In genomic region chr6:153001767-153002612, GRCh38 we compare ENCODE assay signal across 8 cellular contexts. TPM values are rescaled to one million over a fixed set of nuclear protein-coding genes. Genes with fewer than 3 reads are reported as not detected.
DNase-seq lines count a peak whose midpoint lies in the region; ATAC-seq, FAIRE-seq and TF ChIP-seq lines count a peak whose summit lies in the region.

No MANE protein-coding gene starts in this region.

- 3% methylated on average over 12 of the region's 31 CpGs for WGBS in SK-N-SH (ENCODE audit: low lambda C conversion rate)
- 6% methylated on average over 20 of the region's 31 CpGs; no CpG with 5 or more reads in 1 of the 2 experiments for WGBS in H1 (ENCODE audit: extremely low coverage in 1 of 2, insufficient coverage in 1 of 2, insufficient read length in 1 of 2, insufficient replicate concordance in 2 of 2, low coverage in 1 of 2, low lambda C conversion rate in 2 of 2, missing lambda C conversion rate in 1 of 2), 2 experiments

- TF ChIP-seq RAD21 in SK-N-SH (IDR thresholded peaks at IDR 0.05; ENCODE audit: low read length): no peak
- TF ChIP-seq RAD21 in H1 (IDR thresholded peaks at IDR 0.05 in 1 of 2, conservative IDR thresholded peaks at IDR 0.05 in 1 of 2; ENCODE audit: low read depth in 2 of 2, low read length in 2 of 2): no peak

- H3K36me3 ChIP-seq in SK-N-SH (replicated peaks in 1 of 2; ENCODE audit: control insufficient read depth in 1 of 2, insufficient read depth in 2 of 2, low read length in 1 of 2) (peaks cover 19 to 29% of the 10 kb centered on the region in 2 experiments), H1 (ENCODE audit: control insufficient read depth in 2 of 4, insufficient read depth in 4 of 4, low read length in 3 of 4) (peaks cover 0 to 14% (median 4%) of the 10 kb centered on the region in 4 experiments; a peak in 5 of 8 replicates), muscle layer of colon (ENCODE audit: insufficient read depth, low read length) (peaks cover 7% of the 10 kb centered on the region)

- H3K4ac ChIP-seq in H1 (replicated peaks; ENCODE audit: insufficient read length, low read depth, low read length): no peak overlapping the region

- peaks cover 34% of the 10 kb centered on the region for H3F3A ChIP-seq in SK-N-SH (replicated peaks; ENCODE audit: insufficient read depth)

- H3K9me3 ChIP-seq in SK-N-SH (no peaks in the 10 kb centered on the region), H1 (ENCODE audit: insufficient read depth in 2 of 2, low read depth in 1 of 2, low read length in 1 of 2) (no peaks in the 10 kb centered on the region), muscle layer of colon (ENCODE audit: low read length) (no peaks in the 10 kb centered on the region)

- H3K14ac ChIP-seq in H1 (ENCODE audit: insufficient read length): no peak overlapping the region

- TF ChIP-seq CTCF in SK-N-SH (IDR thresholded peaks at IDR 0.05): no peak
- no peak for TF ChIP-seq CTCF in H1 (IDR thresholded peaks at IDR 0.05; ENCODE audit: control extremely low read depth in 1 of 3, insufficient read depth in 1 of 3, low read depth in 1 of 3, low read length in 3 of 3)

- H3K4me3 ChIP-seq in SK-N-SH (ENCODE audit: low read depth in 2 of 2, low read length in 1 of 2) (peak overlapping the region; percentile 83 to 97), H1 (ENCODE audit: extremely low read depth in 1 of 4, insufficient read depth in 2 of 4, low read depth in 3 of 4, low read length in 4 of 4) (peak overlapping the region; percentile 84 to 100 (median 98)), muscle layer of colon (ENCODE audit: low read depth in 1 of 2, low read length in 2 of 2) (peak overlapping the region; percentile 89 to 92)

- H2BK20ac ChIP-seq in H1 (ENCODE audit: low read length): no peak overlapping the region

- peak; percentile 12 for DNase-seq in Ammon's horn (ENCODE audit: low spot score)
- DNase-seq in SK-N-SH: peak; percentile 36
- DNase-seq in H1 (ENCODE audit: low read depth in 1 of 2, low spot score in 2 of 2): no peak
- DNase-seq in DMS79 (lab: John Stamatoyannopoulos, UW): no peak
- DNase-seq in activated gamma-delta T cell (lab: John Stamatoyannopoulos, UW): no peak

- peak overlapping the region; percentile 61 to 95 for H3K27ac ChIP-seq in SK-N-SH (ENCODE audit: low read depth in 2 of 2, low read length in 1 of 2)
- peak overlapping the region; percentile 69; the same call in 1 of the 2 replicates for H3K27ac ChIP-seq in H1 (ENCODE audit: low read depth, low read length)
- H3K27ac ChIP-seq in muscle layer of colon (ENCODE audit: low read depth, low read length): peak overlapping the region; percentile 94

- no peak overlapping the region for H2BK5ac ChIP-seq in H1 (ENCODE audit: low read depth, low read length)

- H2BK15ac ChIP-seq in H1 (ENCODE audit: low read length): no peak overlapping the region

- no peak overlapping the region for H2BK120ac ChIP-seq in H1 (replicated peaks; ENCODE audit: low read depth, low read length)

- H3K9me2 ChIP-seq in SK-N-SH: no peaks in the 10 kb centered on the region

- H3K23me2 ChIP-seq in H1 (ENCODE audit: low read depth, low read length): peaks cover 12% of the 10 kb centered on the region

- peak overlapping the region; percentile 89 for H3K9ac ChIP-seq in SK-N-SH
- H3K9ac ChIP-seq in H1 (replicated peaks in 1 of 4; ENCODE audit: extremely low read depth in 1 of 4, low read depth in 3 of 4, low read length in 3 of 4): peak overlapping the region; percentile 78 to 98 (median 91)
- H3K9ac ChIP-seq in muscle layer of colon (ENCODE audit: low read length): peak overlapping the region; percentile 96

- ATAC-seq in GM18867 (IDR thresholded peaks at IDR 0.05; ENCODE audit: unreplicated experiment) (peak; percentile 20), HG03095 (IDR thresholded peaks at IDR 0.05; ENCODE audit: unreplicated experiment) (peak; percentile 23)

- CTCF ChIA-PET in SK-N-SH (lab: Yijun Ruan, JAX): no interaction called here
- CTCF ChIA-PET in H1 (lab: Charles Lee; ENCODE audit: partially characterized antibody): interaction anchor here (1.0 kb wide), 1 partner anchor 274 kb away, joined by 3 read pairs; no protein-coding TSS in a partner anchor

- 0 out of 2 replicates have a peak overlapping the region, but pooled peaks have one; percentile 41 for H3K18ac ChIP-seq in H1 (ENCODE audit: extremely low read depth, low read length)

- FAIRE-seq in H1 (lab: Jason Lieb, UNC): no peak

- H2AK5ac ChIP-seq in H1 (ENCODE audit: low read depth, low read length): no peak overlapping the region

- TF ChIP-seq EP300 in SK-N-SH (IDR thresholded peaks at IDR 0.05; ENCODE audit: borderline replicate concordance in 1 of 2, low read depth in 1 of 2, low read length in 1 of 2): no peak
- no peak for TF ChIP-seq EP300 in H1 (IDR thresholded peaks at IDR 0.05; ENCODE audit: borderline replicate concordance in 1 of 2, low read depth in 2 of 2, low read length in 2 of 2)

- H3K4me1 ChIP-seq in SK-N-SH (ENCODE audit: control insufficient read depth in 1 of 2, insufficient read depth in 2 of 2, low read depth in 1 of 2, low read length in 1 of 2) (peaks cover 0 to 13% of the 10 kb centered on the region in 2 experiments; a peak in 2 of 4 replicates), H1 (replicated peaks in 1 of 4; ENCODE audit: control insufficient read depth in 3 of 4, insufficient read depth in 4 of 4, low read length in 3 of 4) (peaks cover 0 to 3% (median 1%) of the 10 kb centered on the region in 4 experiments; a peak in 2 of 7 replicates), muscle layer of colon (ENCODE audit: insufficient read depth, low read length) (peaks cover 22% of the 10 kb centered on the region)

- H2BK12ac ChIP-seq in H1 (ENCODE audit: low read depth, low read length): no peak overlapping the region

- no peak overlapping the region for H3K23ac ChIP-seq in H1 (ENCODE audit: insufficient read length)

- peaks cover 4% of the 10 kb centered on the region; the same call in 1 of the 2 replicates for H3K79me1 ChIP-seq in H1 (ENCODE audit: low read depth, low read length)

- H4K8ac ChIP-seq in H1 (ENCODE audit: extremely low read depth, insufficient read depth, low read length): no peak overlapping the region

- H3K27me3 ChIP-seq in SK-N-SH (ENCODE audit: insufficient read depth) (no peaks in the 10 kb centered on the region), H1 (replicated peaks in 1 of 4; ENCODE audit: control insufficient read depth in 3 of 4, extremely low read depth in 1 of 4, insufficient read depth in 3 of 4, low read length in 3 of 4) (no peaks in the 10 kb centered on the region), muscle layer of colon (ENCODE audit: control insufficient read depth in 1 of 2, insufficient read depth in 2 of 2, low read length in 2 of 2) (no peaks in the 10 kb centered on the region)

- H3K79me2 ChIP-seq in SK-N-SH (ENCODE audit: insufficient read depth): peaks cover 76% of the 10 kb centered on the region
- peaks cover 12 to 53% of the 10 kb centered on the region in 2 experiments for H3K79me2 ChIP-seq in H1 (ENCODE audit: control insufficient read depth in 1 of 2, insufficient read depth in 2 of 2, low read length in 2 of 2)

- H4K20me1 ChIP-seq in SK-N-SH (ENCODE audit: insufficient read depth) (peaks cover 28% of the 10 kb centered on the region), H1 (replicated peaks in 1 of 2; ENCODE audit: control insufficient read depth in 1 of 2, insufficient read depth in 2 of 2, low read length in 2 of 2) (peaks cover 3 to 5% of the 10 kb centered on the region in 2 experiments)

- no peak overlapping the region for H4K91ac ChIP-seq in H1 (replicated peaks; ENCODE audit: insufficient read length, low read length)

- H3K4me2 ChIP-seq in SK-N-SH: peak overlapping the region; percentile 80
- peak overlapping the region; percentile 86 to 99 for H3K4me2 ChIP-seq in H1 (ENCODE audit: insufficient read depth in 1 of 2, low read depth in 2 of 2, low read length in 2 of 2)

- H4K5ac ChIP-seq in H1 (ENCODE audit: insufficient read length, low read depth, low read length): no peak overlapping the region

- peak; percentile 19 to 56 for TF ChIP-seq POLR2A in H1 (IDR thresholded peaks at IDR 0.05; ENCODE audit: control extremely low read depth in 1 of 2, low read depth in 2 of 2, low read length in 2 of 2)

- H3K56ac ChIP-seq in H1 (replicated peaks; ENCODE audit: insufficient read length, low read depth, low read length): no peak overlapping the region

- H2AFZ ChIP-seq in SK-N-SH (ENCODE audit: low read depth) (no peak overlapping the region; the same call in 1 of the 2 replicates), H1 (ENCODE audit: low read length) (no peak overlapping the region)

- POLR2A ChIA-PET in SK-N-SH (lab: Yijun Ruan, JAX) (no interaction called here), H1 (lab: Charles Lee; ENCODE audit: partially characterized antibody) (interaction anchor here (2.7 to 8.8 kb wide), 2 partner anchors 10 to 17 kb away, joined by 8 to 103 read pairs; partner anchors contain the start of gene FBXO5)

TF ChIP-seq in H1, 55 proteins besides CTCF, POLR2A, EP300 and RAD21 (continues in another document):
- peak; percentile 74; the same call in 1 of the 2 replicates for TF ChIP-seq POLR2AphosphoS5 (IDR thresholded peaks at IDR 0.05; ENCODE audit: low read depth, low read length)

RNA-seq across cellular contexts. Expression of gene MTRF1L, which starts 0.5 kb away (rescaled TPM):
- polyA plus RNA-seq in SK-N-SH (2012; rRNA removed) (7.7 and 9.7 TPM in 2 replicates), H1 (2011; rRNA removed) (3.0 and 4.5 TPM in 2 replicates)
- 10.0 and 10.8 TPM in 2 replicates for polyA plus RNA-seq in SK-N-SH (2012; cell fraction: cytosol; rRNA removed)
- polyA plus RNA-seq in SK-N-SH (2012; cell fraction: nucleus; rRNA removed): 16.3 and 17.2 TPM in 2 replicates
- total RNA-seq in H1 (2021; fragmentation: NEBNext Ultra II Directional; extraction: Animal tissue kit (Norgen Biotek cat#: 25700)): 24.0 and 26.5 TPM in 2 replicates
- polyA plus RNA-seq in H1 (2011; cell fraction: cytosol; rRNA removed): 6.8 TPM
- 12.7 TPM for polyA plus RNA-seq in H1 (2011; cell fraction: nucleus; rRNA removed)
- 10.4 to 18.3 TPM (median 12.7 TPM) in 4 replicates for polyA plus RNA-seq in H1 (2012, experiment 1 of 2)
- polyA plus RNA-seq in H1 (2012, experiment 2 of 2): 2.2 TPM
- 22.0 TPM for polyA plus RNA-seq in H1 (2013, experiment 1 of 2)
- polyA plus RNA-seq in H1 (2013, experiment 2 of 2): 20.6 TPM
- 10.5 and 13.7 TPM in 2 replicates for polyA minus RNA-seq in H1 (2011; rRNA and poly(A)+ RNA removed)
- polyA minus RNA-seq in H1 (2011; cell fraction: cytosol; rRNA and poly(A)+ RNA removed): 5.1 TPM
- polyA minus RNA-seq in H1 (2011; cell fraction: nucleus; rRNA and poly(A)+ RNA removed): 42.0 TPM

RNA-seq across cellular contexts. Expression of gene FBXO5, which starts 19.1 kb away (rescaled TPM):
- 10.6 and 12.5 TPM in 2 replicates for polyA plus RNA-seq in SK-N-SH (2012; rRNA removed)
- 15.1 and 20.7 TPM in 2 replicates for polyA plus RNA-seq in SK-N-SH (2012; cell fraction: cytosol; rRNA removed)
- polyA plus RNA-seq in SK-N-SH (2012; cell fraction: nucleus; rRNA removed): 10.3 and 13.0 TPM in 2 replicates
- total RNA-seq in H1 (2021; fragmentation: NEBNext Ultra II Directional; extraction: Animal tissue kit (Norgen Biotek cat#: 25700)): 53.4 and 55.1 TPM in 2 replicates
- polyA plus RNA-seq in H1 (2011; rRNA removed): 11.4 and 13.7 TPM in 2 replicates
- polyA plus RNA-seq in H1 (2011; cell fraction: cytosol; rRNA removed): 18.9 TPM
- polyA plus RNA-seq in H1 (2011; cell fraction: nucleus; rRNA removed): 7.8 TPM
- 19.7 to 31.0 TPM (median 22.5 TPM) in 4 replicates for polyA plus RNA-seq in H1 (2012, experiment 1 of 2)
- polyA plus RNA-seq in H1 (2012, experiment 2 of 2): 5.4 TPM
- 38.1 TPM for polyA plus RNA-seq in H1 (2013, experiment 1 of 2)
- polyA plus RNA-seq in H1 (2013, experiment 2 of 2): 37.1 TPM
- 15.6 and 22.6 TPM in 2 replicates for polyA minus RNA-seq in H1 (2011; rRNA and poly(A)+ RNA removed)
- polyA minus RNA-seq in H1 (2011; cell fraction: cytosol; rRNA and poly(A)+ RNA removed): 19.2 TPM
- 28.8 TPM for polyA minus RNA-seq in H1 (2011; cell fraction: nucleus; rRNA and poly(A)+ RNA removed)

Comparison
In these comparisons a context has a peak if more than half of its experiments do, and no peak if none do; other contexts are left out.
1. DNase-seq: peak in Ammon's horn (single experiment) and SK-N-SH (single experiment); none in H1 (0 of 2), DMS79 (single experiment) and activated gamma-delta T cell (single experiment).
2. Peak in every context shown above with its lines, with median percentiles within 50 percentile points of each other: H3K27ac ChIP-seq, H3K4me3 ChIP-seq and H3K9ac ChIP-seq.